23 cellular contexts compared by ENCODE assay signal in genomic region chr6:25062070-25062811, GRCh38.
A peak's percentile ranks its signal among the peaks of the same experiment; 100 is the strongest.
DNase-seq lines count a peak whose midpoint lies in the region; ATAC-seq, FAIRE-seq and TF ChIP-seq lines count a peak whose summit lies in the region.
"Had no signal": no experiment of that assay in that cellular context is flagged by ENCODE, and none has a peak within 500 bp of the region (broad histone marks: within the 10 kb centered on the region; RNA-seq: fewer than 3 reads in every experiment).

No MANE protein-coding gene starts in this region.

- CTCF ChIA-PET in H1 (lab: Charles Lee; ENCODE audit: partially characterized antibody), result interaction anchor here (0.5 to 2.6 kb wide), 13 partner anchors 9 to 536 kb away, joined by 3 to 13 read pairs (median 4); no protein-coding TSS in a partner anchor

- no peaks in the 10 kb centered on the region for H3K27me3 Mint-ChIP-seq in nephron (ENCODE audit: low read depth)
- H3K27me3 Mint-ChIP-seq: activated CD8-positive, alpha-beta T cell treated with anti-CD3 and anti-CD28 coated beads for 36 hours; CD4-positive, alpha-beta memory T cell had no signal

- peak overlapping the region; percentile 39 for H3K4ac ChIP-seq in H1 (replicated peaks; ENCODE audit: insufficient read length, low read depth, low read length)

- DNase-seq in AG10803 (ENCODE audit: low read depth), result peak; percentile 29
- DNase-seq in H1 (ENCODE audit: low read depth in 1 of 2, low spot score in 2 of 2), result no peak
- no peak for DNase-seq in NCI-H446 treated with DMSO at 0.1 percent for 48 hours (lab: John Stamatoyannopoulos, UW)
- DNase-seq in NCI-H524 (lab: John Stamatoyannopoulos, UW), result no peak
- no peak for DNase-seq in SW480 (ENCODE audit: low spot score)
- DNase-seq: activated CD8-positive, alpha-beta T cell treated with anti-CD3 and anti-CD28 coated beads for 36 hours; activated T-cell treated with anti-CD3 and anti-CD28 coated beads, Interleukin-2, amount 50 U/mL, for 48 hours; CD4-positive, alpha-beta memory T cell; cortex of kidney; DMS53; foreskin keratinocyte; mucosa of descending colon; MV-4-11; pancreas; small intestine; stimulated activated CD4-positive, alpha-beta T cell treated with anti-CD3 and anti-CD28 coated beads, Interleukin-4, amount 100 ng/mL, for 24 hours had no signal

- ATAC-seq in GM19328 (IDR thresholded peaks at IDR 0.05; ENCODE audit: unreplicated experiment), result no peak
- ATAC-seq: activated CD8-positive, alpha-beta T cell treated with anti-CD3 and anti-CD28 coated beads for 36 hours; activated naive CD4-positive, alpha-beta T cell treated with anti-CD3 and anti-CD28 coated beads, Interleukin-2, amount 50 U/mL, for 72 hours; foreskin keratinocyte; mucosa of descending colon; pancreas had no signal

- peak overlapping the region; percentile 92; the same call in 1 of the 2 replicates for H2BK20ac ChIP-seq in H1 (ENCODE audit: low read length)

- H2BK12ac ChIP-seq in H1 (ENCODE audit: low read depth, low read length), result peak overlapping the region; percentile 80

- H3K27ac Mint-ChIP-seq in nephron, result peak overlapping the region; percentile 82 to 91 (median 90)
- H3K27ac Mint-ChIP-seq: activated CD8-positive, alpha-beta T cell treated with anti-CD3 and anti-CD28 coated beads for 36 hours had no signal

- TF ChIP-seq POLR2A in H1 (IDR thresholded peaks at IDR 0.05; ENCODE audit: control extremely low read depth in 1 of 2, low read depth in 2 of 2, low read length in 2 of 2), result no peak

- no peak overlapping the region for H3K23ac ChIP-seq in H1 (ENCODE audit: insufficient read length)

- no peak overlapping the region for H4K8ac ChIP-seq in H1 (ENCODE audit: extremely low read depth, insufficient read depth, low read length)

- no peak overlapping the region for H2BK15ac ChIP-seq in H1 (ENCODE audit: low read length)

- H4K5ac ChIP-seq in H1 (ENCODE audit: insufficient read length, low read depth, low read length), result no peak overlapping the region

- TF ChIP-seq CTCF in AG10803 (conservative IDR thresholded peaks at IDR 0.05; ENCODE audit: low read length), result no peak
- no peak for TF ChIP-seq CTCF in Loucy (conservative IDR thresholded peaks at IDR 0.05; ENCODE audit: low read length)
- TF ChIP-seq CTCF in H1 (IDR thresholded peaks at IDR 0.05; ENCODE audit: control extremely low read depth in 1 of 3, insufficient read depth in 1 of 3, low read depth in 1 of 3, low read length in 3 of 3), result no peak
- no peak for TF ChIP-seq CTCF in nephron (IDR thresholded peaks at IDR 0.05; ENCODE audit: unreplicated experiment in 3 of 3)

- no peaks in the 10 kb centered on the region for H3K9me3 Mint-ChIP-seq in nephron
- H3K9me3 Mint-ChIP-seq: activated CD8-positive, alpha-beta T cell treated with anti-CD3 and anti-CD28 coated beads for 36 hours; CD4-positive, alpha-beta memory T cell had no signal

- no peaks in the 10 kb centered on the region for H3K9me2 ChIP-seq in Loucy (replicated peaks; ENCODE audit: low read depth, low read length)

- peak overlapping the region; percentile 52 for H2BK120ac ChIP-seq in H1 (replicated peaks; ENCODE audit: low read depth, low read length)

- no peaks in the 10 kb centered on the region for H3F3A ChIP-seq in Loucy (ENCODE audit: low read depth)

- H3K9ac ChIP-seq in Loucy (ENCODE audit: low read depth, low read length, poor library complexity, severe bottlenecking) (no peak overlapping the region), H1 (replicated peaks in 1 of 4; ENCODE audit: extremely low read depth in 1 of 4, low read depth in 3 of 4, low read length in 3 of 4) (no peak overlapping the region)

- H3K4me3 ChIP-seq in AG10803 (ENCODE audit: low read length) (no peak overlapping the region), Loucy (ENCODE audit: low read length, poor library complexity, severe bottlenecking) (no peak overlapping the region), H1 (ENCODE audit: extremely low read depth in 1 of 4, insufficient read depth in 2 of 4, low read depth in 3 of 4, low read length in 4 of 4) (no peak overlapping the region)
- H3K4me3 ChIP-seq: mucosa of descending colon, pancreas had no signal

- POLR2A ChIA-PET in H1 (lab: Charles Lee; ENCODE audit: partially characterized antibody), result interaction anchor here (0.6 kb wide), 1 partner anchor 58 kb away, joined by 4 read pairs; no protein-coding TSS in a partner anchor

- H3K9me3 ChIP-seq in Loucy (ENCODE audit: insufficient read depth, low read depth, low read length) (no peaks in the 10 kb centered on the region), H1 (ENCODE audit: insufficient read depth in 2 of 2, low read depth in 1 of 2, low read length in 1 of 2) (no peaks in the 10 kb centered on the region)
- H3K9me3 ChIP-seq: mucosa of descending colon, pancreas had no signal

- H3K14ac ChIP-seq in H1 (ENCODE audit: insufficient read length), result no peak overlapping the region

- H3K27me3 ChIP-seq in Loucy (ENCODE audit: insufficient read depth, low read length, poor library complexity, severe bottlenecking) (no peaks in the 10 kb centered on the region), H1 (replicated peaks in 1 of 4; ENCODE audit: control insufficient read depth in 3 of 4, extremely low read depth in 1 of 4, insufficient read depth in 3 of 4, low read length in 3 of 4) (no peaks in the 10 kb centered on the region)
- H3K27me3 ChIP-seq: foreskin keratinocyte, pancreas had no signal

- peak overlapping the region; percentile 75 for H4K91ac ChIP-seq in H1 (replicated peaks; ENCODE audit: insufficient read length, low read length)

- H3K4me1 ChIP-seq in Loucy (ENCODE audit: insufficient read depth, low read length, poor library complexity, severe bottlenecking) (peaks cover 27% of the 10 kb centered on the region), H1 (replicated peaks in 1 of 4; ENCODE audit: control insufficient read depth in 3 of 4, insufficient read depth in 4 of 4, low read length in 3 of 4) (peaks cover 4 to 15% (median 9%) of the 10 kb centered on the region in 4 experiments; a peak in 6 of 7 replicates)
- H3K4me1 ChIP-seq: foreskin keratinocyte, pancreas had no signal

- peak overlapping the region; percentile 41; the same call in 1 of the 2 replicates for H3K27ac ChIP-seq in H1 (ENCODE audit: low read depth, low read length)
- H3K27ac ChIP-seq: foreskin keratinocyte, pancreas, VCaP had no signal

- H3K79me1 ChIP-seq in H1 (ENCODE audit: low read depth, low read length), result no peaks in the 10 kb centered on the region

- no peak for TF ChIP-seq EP300 in H1 (IDR thresholded peaks at IDR 0.05; ENCODE audit: borderline replicate concordance in 1 of 2, low read depth in 2 of 2, low read length in 2 of 2)

- H3K4me2 ChIP-seq in Loucy (ENCODE audit: low read depth, low read length, poor library complexity, severe bottlenecking) (no peak overlapping the region), H1 (ENCODE audit: insufficient read depth in 1 of 2, low read depth in 2 of 2, low read length in 2 of 2) (peak overlapping the region in 1 of 2 experiments; percentile 26; a peak in 1 of 4 replicates)

- H3K36me3 ChIP-seq in Loucy (ENCODE audit: insufficient read depth, low read length) (no peaks in the 10 kb centered on the region), H1 (ENCODE audit: control insufficient read depth in 2 of 4, insufficient read depth in 4 of 4, low read length in 3 of 4) (no peaks in the 10 kb centered on the region)
- H3K36me3 ChIP-seq: pancreas had no signal

- no peak for TF ChIP-seq RAD21 in H1 (IDR thresholded peaks at IDR 0.05 in 1 of 2, conservative IDR thresholded peaks at IDR 0.05 in 1 of 2; ENCODE audit: low read depth in 2 of 2, low read length in 2 of 2)

- peak overlapping the region; percentile 5; the same call in 1 of the 2 replicates for H3K18ac ChIP-seq in H1 (ENCODE audit: extremely low read depth, low read length)

- H3K36me3 Mint-ChIP-seq in nephron (ENCODE audit: low read depth), result no peaks in the 10 kb centered on the region
- H3K36me3 Mint-ChIP-seq: activated naive CD4-positive, alpha-beta T cell treated with anti-CD3 and anti-CD28 coated beads, Interleukin-2, amount 50 U/mL, for 72 hours; CD4-positive, alpha-beta memory T cell had no signal

- peak overlapping the region; percentile 27; the same call in 1 of the 2 replicates for H2AFZ ChIP-seq in Loucy (ENCODE audit: low read length)
- H2AFZ ChIP-seq in H1 (ENCODE audit: low read length), result peak overlapping the region; percentile 71; the same call in 1 of the 2 replicates

- 0 out of 2 replicates have a peak overlapping the region, but pooled peaks have one; percentile 28 for H2AK5ac ChIP-seq in H1 (ENCODE audit: low read depth, low read length)

- H2BK5ac ChIP-seq in H1 (ENCODE audit: low read depth, low read length), result peak overlapping the region; percentile 87; the same call in 1 of the 2 replicates

- no peak overlapping the region for H3K56ac ChIP-seq in H1 (replicated peaks; ENCODE audit: insufficient read length, low read depth, low read length)

- no peaks in the 10 kb centered on the region for H3K79me2 ChIP-seq in Loucy (ENCODE audit: insufficient read depth, low read length)
- no peaks in the 10 kb centered on the region for H3K79me2 ChIP-seq in H1 (ENCODE audit: control insufficient read depth in 1 of 2, insufficient read depth in 2 of 2, low read length in 2 of 2)

- WGBS in H1 (ENCODE audit: extremely low coverage in 1 of 2, insufficient coverage in 1 of 2, insufficient read length in 1 of 2, insufficient replicate concordance in 2 of 2, low coverage in 1 of 2, low lambda C conversion rate in 2 of 2, missing lambda C conversion rate in 1 of 2), 2 experiments, result 85% methylated on average over 7 of the region's 7 CpGs; no CpG with 5 or more reads in 1 of the 2 experiments

- peaks cover 27% of the 10 kb centered on the region for H3K4me1 Mint-ChIP-seq in nephron

- peak overlapping the region in 1 of 3 experiments; percentile 15 for H3K4me3 Mint-ChIP-seq in nephron
- H3K4me3 Mint-ChIP-seq: activated CD8-positive, alpha-beta T cell treated with anti-CD3 and anti-CD28 coated beads for 36 hours had no signal

- FAIRE-seq in H1 (lab: Jason Lieb, UNC), result no peak
- FAIRE-seq: endothelial cell of umbilical vein, GM12892, pancreas, small intestine had no signal

- no peaks in the 10 kb centered on the region for H3K23me2 ChIP-seq in H1 (ENCODE audit: low read depth, low read length)

- H4K20me1 ChIP-seq in Loucy (ENCODE audit: insufficient read depth, low read length, poor library complexity, severe bottlenecking) (no peaks in the 10 kb centered on the region), H1 (replicated peaks in 1 of 2; ENCODE audit: control insufficient read depth in 1 of 2, insufficient read depth in 2 of 2, low read length in 2 of 2) (no peaks in the 10 kb centered on the region)

TF ChIP-seq in H1, 55 proteins besides CTCF, POLR2A, EP300 and RAD21:
- TF ChIP-seq KDM5A (IDR thresholded peaks at IDR 0.05; ENCODE audit: low read length) (no peak), CEBPB (IDR thresholded peaks at IDR 0.05; ENCODE audit: low read depth, low read length) (peak; percentile 76), CTBP2 (IDR thresholded peaks at IDR 0.05; ENCODE audit: borderline replicate concordance, insufficient read depth, insufficient read length, low read length) (no peak), EGR1 (IDR thresholded peaks at IDR 0.05; ENCODE audit: borderline replicate concordance, low read depth, low read length) (no peak)
